Comparison of ENCODE assay signal across 22 cellular contexts in genomic region chr9:91102269-91102668, GRCh38.
A peak's percentile ranks its signal among the peaks of the same experiment; 100 is the strongest.
DNase-seq lines count a peak whose midpoint lies in the region; ATAC-seq, FAIRE-seq and TF ChIP-seq lines count a peak whose summit lies in the region.
"Had no signal": no experiment of that assay in that cellular context is flagged by ENCODE, and none has a peak within 500 bp of the region (broad histone marks: within the 10 kb centered on the region; RNA-seq: fewer than 3 reads in every experiment).

No MANE protein-coding gene starts in this region.

- peak overlapping the region in 2 of 3 donors; percentile 46 to 49 for H3K4me3 Mint-ChIP-seq in T-cell
- H3K4me3 Mint-ChIP-seq in effector memory CD8-positive, alpha-beta T cell = peak overlapping the region; percentile 45 to 70
- no peak overlapping the region for H3K4me3 Mint-ChIP-seq in stimulated activated memory B cell treated with anti-CD40 and anti-IgM and Interleukin-4, amounts not matched to agents 10 μg/mL and 1 μg/mL and 100 μg/mL, for 72 hours
- H3K4me3 Mint-ChIP-seq: memory B cell, nephron had no signal

- POLR2A ChIA-PET in HepG2 (lab: Yijun Ruan, JAX) = no interaction called here
- POLR2A ChIA-PET in T-cell (lab: Charles Lee) = no interaction called here

- ATAC-seq in HepG2 (no peak), right lobe of liver (no peak), T-cell (replicated peaks in 1 of 4) (no peak), GM21825 (IDR thresholded peaks at IDR 0.05; ENCODE audit: unreplicated experiment) (no peak), HG02973 (IDR thresholded peaks at IDR 0.05; ENCODE audit: unreplicated experiment) (no peak)
- ATAC-seq in effector memory CD8-positive, alpha-beta T cell (replicated peaks) = no peak
- ATAC-seq in stimulated activated memory B cell treated with anti-CD40 and anti-IgM and Interleukin-4, amounts not matched to agents 10 μg/mL and 1 μg/mL and 100 μg/mL, for 72 hours = no peak
- ATAC-seq: HCT116 had no signal

- H4K20me1 ChIP-seq in HepG2 (ENCODE audit: insufficient read depth, low read length) = no peaks in the 10 kb centered on the region

- peak overlapping the region; percentile 92 for H3K27ac ChIP-seq in HepG2 (ENCODE audit: extremely low read length, insufficient read depth, low read length)
- H3K27ac ChIP-seq in right lobe of liver = peak overlapping the region in 1 of 3 donors; percentile 88
- H3K27ac ChIP-seq: colonic mucosa, PC-9, SJSA1 had no signal

- no peak overlapping the region for H3K4me2 ChIP-seq in HepG2 (ENCODE audit: low read depth, low read length)
- H3K4me2 ChIP-seq: PC-9, smooth muscle cell had no signal

- intact Hi-C loops in HepG2 (cut with micrococcal nuclease; ENCODE audit: unreplicated experiment) (no loop called here), right lobe of liver (cut with DNase I) (no loop called here)

- in situ Hi-C loops in HepG2 (cut with HindIII; ENCODE audit: extremely low pct_ligation_motif_present, low pct_unique_long_range_greater_than_20kb) = no loop called here

- H3K27me3 ChIP-seq in HepG2 (ENCODE audit: control insufficient read depth in 1 of 2, insufficient read depth in 2 of 2, low read length in 2 of 2) (no peaks in the 10 kb centered on the region), right lobe of liver (no peaks in the 10 kb centered on the region)
- H3K27me3 ChIP-seq: colonic mucosa, SJSA1 had no signal

- H3K4me3 ChIP-seq in HepG2 (replicated peaks in 1 of 3; ENCODE audit: insufficient read depth in 1 of 3, low read depth in 2 of 3, low read length in 3 of 3) = no peak overlapping the region
- H3K4me3 ChIP-seq in right lobe of liver = no peak overlapping the region
- H3K4me3 ChIP-seq: colonic mucosa, PC-9, SJSA1, smooth muscle cell, thoracic aorta had no signal

- DNase-seq in HepG2 (ENCODE audit: low spot score) (no peak), right lobe of liver (no peak), T-cell (no peak), NCI-H1930 (lab: John Stamatoyannopoulos, UW) (no peak)
- DNase-seq in effector memory CD8-positive, alpha-beta T cell = no peak
- DNase-seq: colonic mucosa, hippocampal formation, KG1, kidney, NCI-H1105 treated with DMSO at 0.1 percent for 48 hours, NCI-H748 treated with DMSO at 0.1 percent for 48 hours, PC-9 had no signal

- TF ChIP-seq EP300 in HepG2 (IDR thresholded peaks at IDR 0.05; ENCODE audit: low read depth in 2 of 2, low read length in 2 of 2) = no peak
- no peak for TF ChIP-seq EP300 in HepG2 (CRISPR knock-in tag; IDR thresholded peaks at IDR 0.05; ENCODE audit: borderline replicate concordance)

- peaks cover 34 to 38% (median 37%) of the 10 kb centered on the region in 3 donors for H3K4me1 Mint-ChIP-seq in T-cell
- peaks cover 31% of the 10 kb centered on the region in 2 donors for H3K4me1 Mint-ChIP-seq in effector memory CD8-positive, alpha-beta T cell (ENCODE audit: low read depth in 2 of 2)
- H3K4me1 Mint-ChIP-seq in stimulated activated memory B cell treated with anti-CD40 and anti-IgM and Interleukin-4, amounts not matched to agents 10 μg/mL and 1 μg/mL and 100 μg/mL, for 72 hours = peaks cover 32% of the 10 kb centered on the region

- CTCF ChIA-PET in HepG2 (lab: Yijun Ruan, JAX; ENCODE audit: low intra/inter-chr PET ratio, low total read pairs) = no interaction called here
- CTCF ChIA-PET in T-cell (lab: Charles Lee) = interaction anchor here in 1 of 2 donors (0.9 to 1.1 kb wide), 2 partner anchors 49 to 257 kb away, joined by 3 to 4 read pairs; no protein-coding TSS in a partner anchor

- no peak overlapping the region for H3K9ac ChIP-seq in HepG2 (ENCODE audit: insufficient read depth, low read depth, low read length)

- TF ChIP-seq POLR2A in HepG2 (IDR thresholded peaks at IDR 0.05; ENCODE audit: insufficient read depth in 1 of 2, low read depth in 2 of 2, low read length in 2 of 2) = no peak
- no peak for TF ChIP-seq POLR2A in right lobe of liver (IDR thresholded peaks at IDR 0.05)

- TF ChIP-seq RAD21 in HepG2 (CRISPR knock-in tag; IDR thresholded peaks at IDR 0.05) = no peak

- H3K36me3 ChIP-seq in HepG2 (replicated peaks in 1 of 2; ENCODE audit: control insufficient read depth in 1 of 2, insufficient read depth in 2 of 2, low read length in 2 of 2) (no peaks in the 10 kb centered on the region), right lobe of liver (no peaks in the 10 kb centered on the region)
- H3K36me3 ChIP-seq: colonic mucosa, SJSA1, thoracic aorta had no signal

- H3K36me3 Mint-ChIP-seq in T-cell = no peaks in the 10 kb centered on the region
- H3K36me3 Mint-ChIP-seq in effector memory CD8-positive, alpha-beta T cell (ENCODE audit: insufficient read depth) = peaks cover 26% of the 10 kb centered on the region
- no peaks in the 10 kb centered on the region for H3K36me3 Mint-ChIP-seq in stimulated activated memory B cell treated with anti-CD40 and anti-IgM and Interleukin-4, amounts not matched to agents 10 μg/mL and 1 μg/mL and 100 μg/mL, for 72 hours
- H3K36me3 Mint-ChIP-seq: memory B cell had no signal

- H3K9me3 Mint-ChIP-seq in T-cell = no peaks in the 10 kb centered on the region
- no peaks in the 10 kb centered on the region for H3K9me3 Mint-ChIP-seq in effector memory CD8-positive, alpha-beta T cell
- no peaks in the 10 kb centered on the region for H3K9me3 Mint-ChIP-seq in stimulated activated memory B cell treated with anti-CD40 and anti-IgM and Interleukin-4, amounts not matched to agents 10 μg/mL and 1 μg/mL and 100 μg/mL, for 72 hours
- H3K9me3 Mint-ChIP-seq: memory B cell had no signal

- BruUV-seq in HepG2 (replicated peaks; lab: Mats Ljungman, UMichigan) = no TSS peak

- TF ChIP-seq CTCF in HepG2 (CRISPR knock-in tag; IDR thresholded peaks at IDR 0.05) = no peak
- no peak for TF ChIP-seq CTCF in right lobe of liver (IDR thresholded peaks at IDR 0.05)

- peak overlapping the region in 1 of 2 donors; percentile 5 for H3K27ac Mint-ChIP-seq in T-cell
- peak overlapping the region; percentile 25 to 85 for H3K27ac Mint-ChIP-seq in effector memory CD8-positive, alpha-beta T cell
- peak overlapping the region; percentile 9 for H3K27ac Mint-ChIP-seq in stimulated activated memory B cell treated with anti-CD40 and anti-IgM and Interleukin-4, amounts not matched to agents 10 μg/mL and 1 μg/mL and 100 μg/mL, for 72 hours
- H3K27ac Mint-ChIP-seq: memory B cell, nephron had no signal

- H3K9me3 ChIP-seq in HepG2 (ENCODE audit: low read length) = no peaks in the 10 kb centered on the region
- H3K9me3 ChIP-seq in right lobe of liver = no peaks in the 10 kb centered on the region
- H3K9me3 ChIP-seq: colonic mucosa, SJSA1, thoracic aorta had no signal

- no peak overlapping the region for H2AFZ ChIP-seq in HepG2 (ENCODE audit: low read length)
- H2AFZ ChIP-seq: PC-9 had no signal

- FAIRE-seq in HepG2 (lab: Jason Lieb, UNC) = no peak
- FAIRE-seq: GM12892, kidney had no signal

- H3K4me1 ChIP-seq in HepG2 (ENCODE audit: insufficient read depth, low read length) (peaks cover 37% of the 10 kb centered on the region), right lobe of liver (peaks cover 0 to 23% (median 7%) of the 10 kb centered on the region in 4 donors)
- H3K4me1 ChIP-seq: colonic mucosa had no signal

- no peaks in the 10 kb centered on the region for H3K79me2 ChIP-seq in HepG2 (ENCODE audit: insufficient read depth, low read length)

- H3K27me3 Mint-ChIP-seq in T-cell = peaks cover 2% of the 10 kb centered on the region in 2 donors
- H3K27me3 Mint-ChIP-seq in effector memory CD8-positive, alpha-beta T cell = no peaks in the 10 kb centered on the region
- H3K27me3 Mint-ChIP-seq in stimulated activated memory B cell treated with anti-CD40 and anti-IgM and Interleukin-4, amounts not matched to agents 10 μg/mL and 1 μg/mL and 100 μg/mL, for 72 hours = no peaks in the 10 kb centered on the region

TF ChIP-seq in HepG2, 621 proteins besides CTCF, POLR2A, EP300 and RAD21 (continues in another document):
- TF ChIP-seq ZNF615 (CRISPR knock-in tag; IDR thresholded peaks at IDR 0.05; ENCODE audit: borderline replicate concordance) (no peak), ZNF275 (CRISPR knock-in tag; IDR thresholded peaks at IDR 0.05; ENCODE audit: borderline replicate concordance) (no peak), NFE2L1 (CRISPR knock-in tag; IDR thresholded peaks at IDR 0.05; ENCODE audit: borderline replicate concordance) (no peak), ZFP36 (IDR thresholded peaks at IDR 0.05; ENCODE audit: borderline replicate concordance, low read depth, low read length, partially characterized antibody) (no peak), ZNF605 (CRISPR knock-in tag; IDR thresholded peaks at IDR 0.05) (no peak), ZNF709 (CRISPR knock-in tag; IDR thresholded peaks at IDR 0.05) (no peak), HES4 (CRISPR knock-in tag; IDR thresholded peaks at IDR 0.05; ENCODE audit: borderline replicate concordance) (no peak), TRIM24 (CRISPR knock-in tag; IDR thresholded peaks at IDR 0.05) (no peak), ZNF749 (CRISPR knock-in tag; IDR thresholded peaks at IDR 0.05; ENCODE audit: borderline replicate concordance) (no peak), THAP11 (CRISPR knock-in tag; IDR thresholded peaks at IDR 0.05) (no peak), TEF (CRISPR knock-in tag; IDR thresholded peaks at IDR 0.05) (no peak), NONO (IDR thresholded peaks at IDR 0.05) (no peak), NONO (CRISPR knock-in tag; conservative IDR thresholded peaks at IDR 0.05) (no peak), NR2F6 (IDR thresholded peaks at IDR 0.05) (no peak), NR2F6 (CRISPR knock-in tag; IDR thresholded peaks at IDR 0.05) (no peak), ATF1 (CRISPR knock-in tag; IDR thresholded peaks at IDR 0.05) (no peak), ZZZ3 (CRISPR knock-in tag; IDR thresholded peaks at IDR 0.05; ENCODE audit: borderline replicate concordance) (no peak)
